Comparison of ENCODE assay signal across 19 cellular contexts in the genomic region with DNA sequence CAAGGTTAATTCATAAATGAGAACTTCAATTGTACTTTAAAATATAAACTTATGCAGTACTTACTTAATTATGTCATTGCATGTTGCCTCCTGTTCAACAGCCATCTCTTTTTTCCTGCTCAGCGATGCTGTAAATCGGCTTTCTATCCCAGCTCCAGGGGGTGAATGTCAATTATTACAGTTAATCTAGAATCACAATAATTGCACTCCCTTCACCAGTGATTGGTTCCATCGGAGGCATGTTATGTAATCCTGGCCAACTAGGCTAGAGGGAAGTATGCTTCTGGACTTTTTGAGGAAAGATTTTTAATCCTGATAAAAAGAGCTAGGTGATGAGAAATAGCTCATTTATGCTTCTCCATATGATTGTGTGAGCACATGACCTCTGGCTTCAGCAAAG. TPM values are rescaled to one million over a fixed set of nuclear protein-coding genes. Genes with fewer than 3 reads are reported as not detected.
DNase-seq lines count a peak whose midpoint lies in the region; ATAC-seq and TF ChIP-seq lines count a peak whose summit lies in the region.
"Had no signal": no experiment of that assay in that cellular context is flagged by ENCODE, and none has a peak within 500 bp of the region (broad histone marks: within the 10 kb centered on the region; RNA-seq: fewer than 3 reads in every experiment).

No MANE protein-coding gene starts in this region.

- ATAC-seq in SK-N-SH treated with all-trans-retinoic acid at 6 μM for 48 hours = no peak
- ATAC-seq in GM18858 (IDR thresholded peaks at IDR 0.05; ENCODE audit: unreplicated experiment) = no peak
- ATAC-seq: A549 had no signal

- H3K36me3 ChIP-seq in HUES6 (ENCODE audit: control insufficient read depth, insufficient read depth, low read length) (no peaks in the 10 kb centered on the region), adrenal gland (replicated peaks in 1 of 2) (no peaks in the 10 kb centered on the region)

- no peak overlapping the region for H3K27ac ChIP-seq in HUES6 (ENCODE audit: low read depth, low read length)
- no peak overlapping the region for H3K27ac ChIP-seq in adrenal gland
- H3K27ac ChIP-seq: A549 had no signal

- 81 to 85% (median 84%) methylated on average over 3 of the region's 3 CpGs for WGBS in adrenal gland, 4 donors

- H3K9me3 ChIP-seq in HUES6 (ENCODE audit: control insufficient read depth, insufficient read depth, low read depth, low read length) (no peaks in the 10 kb centered on the region), adrenal gland (replicated peaks in 1 of 3) (no peaks in the 10 kb centered on the region)
- H3K9me3 ChIP-seq: A549 had no signal

- H3K4me3 ChIP-seq in HUES6 (ENCODE audit: low read depth, low read length) (peak overlapping the region; percentile 8; the same call in 1 of the 2 replicates), retinal pigment epithelial cell (ENCODE audit: low read length) (peak overlapping the region; percentile 37), adrenal gland (no peak overlapping the region)
- H3K4me3 ChIP-seq: A549 had no signal

- TF ChIP-seq POLR2A in adrenal gland (IDR thresholded peaks at IDR 0.05) = no peak

- H3K4me1 ChIP-seq in HUES6 (ENCODE audit: control insufficient read depth, insufficient read depth, low read length) = no peaks in the 10 kb centered on the region
- no peaks in the 10 kb centered on the region for H3K4me1 ChIP-seq in adrenal gland (replicated peaks in 1 of 2)

- no peak for TF ChIP-seq CTCF in retinal pigment epithelial cell (conservative IDR thresholded peaks at IDR 0.05; ENCODE audit: low read depth, low read length)
- TF ChIP-seq CTCF in adrenal gland (IDR thresholded peaks at IDR 0.05) = no peak

- intact Hi-C loops in adrenal gland (cut with DNase I) = no loop called here

- no peak overlapping the region for H3K9ac ChIP-seq in HUES6 (ENCODE audit: low read length)

- H3K27me3 ChIP-seq in HUES6 (ENCODE audit: control insufficient read depth, insufficient read depth, low read length) = no peaks in the 10 kb centered on the region
- peaks cover 6% of the 10 kb centered on the region for H3K27me3 ChIP-seq in adrenal gland

- DNase-seq in NCI-H748 (lab: John Stamatoyannopoulos, UW; ENCODE audit: unreplicated experiment) = peak; percentile 20
- DNase-seq in NCI-H748 treated with DMSO at 0.1 percent for 48 hours (lab: John Stamatoyannopoulos, UW) = no peak
- DNase-seq in retinal pigment epithelial cell (ENCODE audit: low read depth) = peak; percentile 81
- no peak for DNase-seq in islet precursor cell
- no peak for DNase-seq in adrenal gland
- DNase-seq: C1 segment of cervical spinal cord; CD8-positive, alpha-beta memory T cell; GDM1; KG1; NCI-H2029; NCI-H2227 treated with DMSO at 0.1 percent for 48 hours; NCI-H524 treated with DMSO at 0.1 percent for 48 hours; NK-92 treated with Interleukin-12 subunit alpha and Interleukin-12 subunit beta, amount 100 ng/mL, for 24 hours; Right ventricle myocardium superior had no signal

TF ChIP-seq in SK-N-SH treated with all-trans-retinoic acid at 6 μM for 48 hours, 23 proteins besides CTCF, POLR2A, EP300 and RAD21:
- TF ChIP-seq RARB (CRISPR knock-in tag; IDR thresholded peaks at IDR 0.05) = no peak
- TF ChIP-seq, protein P1, sequence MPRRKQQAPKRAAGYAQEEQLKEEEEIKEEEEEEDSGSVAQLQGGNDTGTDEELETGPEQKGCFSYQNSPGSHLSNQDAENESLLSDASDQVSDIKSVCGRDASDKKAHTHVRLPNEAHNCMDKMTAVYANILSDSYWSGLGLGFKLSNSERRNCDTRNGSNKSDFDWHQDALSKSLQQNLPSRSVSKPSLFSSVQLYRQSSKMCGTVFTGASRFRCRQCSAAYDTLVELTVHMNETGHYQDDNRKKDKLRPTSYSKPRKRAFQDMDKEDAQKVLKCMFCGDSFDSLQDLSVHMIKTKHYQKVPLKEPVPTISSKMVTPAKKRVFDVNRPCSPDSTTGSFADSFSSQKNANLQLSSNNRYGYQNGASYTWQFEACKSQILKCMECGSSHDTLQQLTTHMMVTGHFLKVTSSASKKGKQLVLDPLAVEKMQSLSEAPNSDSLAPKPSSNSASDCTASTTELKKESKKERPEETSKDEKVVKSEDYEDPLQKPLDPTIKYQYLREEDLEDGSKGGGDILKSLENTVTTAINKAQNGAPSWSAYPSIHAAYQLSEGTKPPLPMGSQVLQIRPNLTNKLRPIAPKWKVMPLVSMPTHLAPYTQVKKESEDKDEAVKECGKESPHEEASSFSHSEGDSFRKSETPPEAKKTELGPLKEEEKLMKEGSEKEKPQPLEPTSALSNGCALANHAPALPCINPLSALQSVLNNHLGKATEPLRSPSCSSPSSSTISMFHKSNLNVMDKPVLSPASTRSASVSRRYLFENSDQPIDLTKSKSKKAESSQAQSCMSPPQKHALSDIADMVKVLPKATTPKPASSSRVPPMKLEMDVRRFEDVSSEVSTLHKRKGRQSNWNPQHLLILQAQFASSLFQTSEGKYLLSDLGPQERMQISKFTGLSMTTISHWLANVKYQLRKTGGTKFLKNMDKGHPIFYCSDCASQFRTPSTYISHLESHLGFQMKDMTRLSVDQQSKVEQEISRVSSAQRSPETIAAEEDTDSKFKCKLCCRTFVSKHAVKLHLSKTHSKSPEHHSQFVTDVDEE (CRISPR knock-in tag; IDR thresholded peaks at IDR 0.05) = 0 out of 2 replicates have a peak, but pooled peaks have one; percentile 18

RNA-seq across cellular contexts. Expression of a gene that starts 53.8 kb away (rescaled TPM):
- total RNA-seq in adrenal gland = 1 to 10 TPM in 3 of 8 donors, under 1 TPM in 4, not detected in 1; 0.52 to 7.1 (median 0.88) TPM
- 1 to 10 TPM; 2.2 to 8.4 (median 6.3) TPM for polyA plus RNA-seq in adrenal gland
- total RNA-seq: CD8-positive, alpha-beta memory T cell; OCI-LY7 had no signal
- polyA plus RNA-seq: A549; CD8-positive, alpha-beta memory T cell had no signal

Comparison
In these comparisons a context has a peak if more than half of its experiments do, and no peak if none do; other contexts are left out.
1. DNase-seq: peak in NCI-H748 (single experiment) and retinal pigment epithelial cell (single experiment); none in NCI-H748 treated with DMSO at 0.1 percent for 48 hours (single experiment), islet precursor cell (single experiment) and adrenal gland (0 of 7).
2. H3K4me3 ChIP-seq: peak in HUES6 (single experiment) and retinal pigment epithelial cell (single experiment); none in adrenal gland (0 of 4).